16 cellular contexts compared by ENCODE assay signal in genomic region chr4:122706511-122706910, GRCh38.
"Had no signal": no experiment of that assay in that cellular context is flagged by ENCODE, and none has a peak within 500 bp of the region (broad histone marks: within the 10 kb centered on the region; RNA-seq: fewer than 3 reads in every experiment).

No MANE protein-coding gene starts in this region.

- H3K4me3 Mint-ChIP-seq: neural crest cell had no signal

- H3K9me3 Mint-ChIP-seq: neural crest cell had no signal

- ATAC-seq: gastrocnemius medialis; heart right ventricle; naive thymus-derived CD4-positive, alpha-beta T cell had no signal

- DNase-seq: effector memory CD4-positive, alpha-beta T cell; gastrocnemius medialis; heart right ventricle; hypothalamus; kidney glomerular epithelial cell; mammary epithelial cell; naive thymus-derived CD4-positive, alpha-beta T cell; nucleus accumbens; ovary; sigmoid colon; stimulated activated CD4-positive, alpha-beta T cell treated with anti-CD3 and anti-CD28 coated beads, Interleukin-2, amount 100 ng/mL, for 24 hours; stimulated activated naive CD4-positive, alpha-beta T cell; stomach; substantia nigra; transverse colon had no signal

- H3K4me1 Mint-ChIP-seq: neural crest cell had no signal
